In genomic region chr6:56581561-56581960, GRCh38 we compare ENCODE assay signal across 27 cellular contexts.
"Had no signal": no experiment of that assay in that cellular context is flagged by ENCODE, and none has a peak within 500 bp of the region (broad histone marks: within the 10 kb centered on the region; RNA-seq: fewer than 3 reads in every experiment).

No MANE protein-coding gene starts in this region.

- H3K9ac ChIP-seq: KMS-11 had no signal

- H3K4me3 ChIP-seq: PC-9 had no signal

- H3K4me2 ChIP-seq: KMS-11, PC-9 had no signal

- H2AFZ ChIP-seq: PC-9 had no signal

- DNase-seq: activated B cell treated with CpG ODN at 0.5 μM for 24 hours; activated CD4-positive, alpha-beta T cell treated with anti-CD3 and anti-CD28 coated beads, Interleukin-2, amount 10 ng/mL, durations not matched to agents 24 days and 14 days; activated CD4-positive, alpha-beta T cell treated with anti-CD3 and anti-CD28 coated beads, Interleukin-2, amount 50 U/mL, for 4 hours; activated CD8-positive, alpha-beta T cell treated with anti-CD3 and anti-CD28 coated beads for 36 hours; activated effector memory CD4-positive, alpha-beta T cell treated with anti-CD3 and anti-CD28 coated beads, Interleukin-2, amount 50 U/mL, for 16 hours; activated naive CD4-positive, alpha-beta T cell; activated naive CD4-positive, alpha-beta T cell treated with anti-CD3 and anti-CD28 coated beads, Interleukin-2, amount 50 U/mL, for 16 hours; activated naive CD8-positive, alpha-beta T cell treated with anti-CD3 and anti-CD28 coated beads for 36 hours; activated T-cell treated with anti-CD3 and anti-CD28 coated beads, Interleukin-2, amount 50 U/mL, for 1 hour; activated T-cell treated with anti-CD3 and anti-CD28 coated beads, Interleukin-2, amount 50 U/mL, for 72 hours; amniotic stem cell; aorta; brain microvascular endothelial cell; central memory CD4-positive, alpha-beta T cell; NCI-H1092 treated with DMSO at 0.1 percent for 48 hours; NCI-H187 treated with DMSO at 0.1 percent for 48 hours; NCI-H2081; NCI-H345; NCI-H524 treated with DMSO at 0.1 percent for 48 hours; PC-9; SW 1271; T-helper 1 cell; T-helper 2 cell; T-helper 9 cell had no signal

- H3K27ac ChIP-seq: brain microvascular endothelial cell, KMS-11, PC-9, RWPE1, VCaP had no signal

- H3K27me3 ChIP-seq: brain microvascular endothelial cell had no signal
